Comparison of ENCODE assay signal across 15 cellular contexts in genomic region chr11:36012410-36012809, GRCh38.
A peak's percentile ranks its signal among the peaks of the same experiment; 100 is the strongest.
DNase-seq lines count a peak whose midpoint lies in the region; ATAC-seq, FAIRE-seq and TF ChIP-seq lines count a peak whose summit lies in the region.
"Had no signal": no experiment of that assay in that cellular context is flagged by ENCODE, and none has a peak within 500 bp of the region (broad histone marks: within the 10 kb centered on the region; RNA-seq: fewer than 3 reads in every experiment).

No MANE protein-coding gene starts in this region.

- H3K4me3 ChIP-seq in bronchial epithelial cell (ENCODE audit: low read depth, low read length) (no peak overlapping the region), dorsolateral prefrontal cortex (peak overlapping the region in 1 of 59 donors; percentile 2)
- H3K4me3 ChIP-seq: prostate gland, upper lobe of left lung had no signal

- no peak for FAIRE-seq in bronchial epithelial cell (lab: Jason Lieb, UNC)

- H3K27ac ChIP-seq in dorsolateral prefrontal cortex: peak overlapping the region in 10 of 59 donors; percentile 2 to 94 (median 24)
- H3K27ac ChIP-seq: upper lobe of left lung had no signal

- no peaks in the 10 kb centered on the region for H3K36me3 ChIP-seq in bronchial epithelial cell (ENCODE audit: control insufficient read depth, insufficient read depth, low read length)
- H3K36me3 ChIP-seq: prostate gland, upper lobe of left lung had no signal

- ATAC-seq in left ventricle myocardium superior: peak; percentile 62
- ATAC-seq in GM18502 (IDR thresholded peaks at IDR 0.05; ENCODE audit: poor library complexity, unreplicated experiment): no peak
- ATAC-seq: activated T-cell treated with anti-CD3 and anti-CD28 coated beads, Interleukin-2, amount 50 U/mL, for 72 hours; esophagus mucosa had no signal

- no peaks in the 10 kb centered on the region for H3K27me3 ChIP-seq in bronchial epithelial cell (ENCODE audit: control insufficient read depth, insufficient read depth, low read length)
- H3K27me3 ChIP-seq in dorsolateral prefrontal cortex: no peaks in the 10 kb centered on the region
- H3K27me3 ChIP-seq: upper lobe of left lung had no signal

- intact Hi-C loops in left ventricle myocardium superior (cut with micrococcal nuclease): no loop called here
- intact Hi-C loops in dorsolateral prefrontal cortex (cut with DNase I): loop anchor here (10.0 kb wide), 1 partner anchor 68 kb away; the partner anchor contains the start of gene LDLRAD3 (in 2 of the 2)

- DNase-seq in A172 (ENCODE audit: low spot score) (peak; percentile 58), M059J (ENCODE audit: low read depth) (peak; percentile 42), bronchial epithelial cell (ENCODE audit: low read depth) (peak; percentile 37), left ventricle myocardium superior (no peak), dorsolateral prefrontal cortex (no peak), cerebellum (ENCODE audit: low spot score) (no peak)
- no peak for DNase-seq in central memory CD4-positive, alpha-beta T cell
- DNase-seq: activated CD4-positive, alpha-beta T cell treated with anti-CD3 and anti-CD28 coated beads for 48 hours; activated T-cell treated with anti-CD3 and anti-CD28 coated beads, Interleukin-2, amount 50 U/mL, for 72 hours; NCI-H1048; stimulated activated CD4-positive, alpha-beta T cell treated with anti-CD3 and anti-CD28 coated beads, Interleukin-1b, Interleukin-23, amount 100 ng/mL, for 48 hours; upper lobe of left lung had no signal

- TF ChIP-seq CTCF in bronchial epithelial cell (IDR thresholded peaks at IDR 0.05; ENCODE audit: insufficient read depth, low read length, severe bottlenecking): no peak
- TF ChIP-seq CTCF in dorsolateral prefrontal cortex (IDR thresholded peaks at IDR 0.05 in 54 of 56, conservative IDR thresholded peaks at IDR 0.05 in 2 of 56; ENCODE audit: low read depth in 1 of 56, partially characterized antibody in 56 of 56): no peak

Comparison
In these comparisons a context has a peak if more than half of its experiments do, and no peak if none do; other contexts are left out.
1. DNase-seq: peak in A172 (single experiment), M059J (single experiment) and bronchial epithelial cell (single experiment); none in left ventricle myocardium superior (single experiment), dorsolateral prefrontal cortex (0 of 10), central memory CD4-positive, alpha-beta T cell (single experiment) and cerebellum (single experiment).